ENCODE assay signal across 1 cellular context in the genomic region with DNA sequence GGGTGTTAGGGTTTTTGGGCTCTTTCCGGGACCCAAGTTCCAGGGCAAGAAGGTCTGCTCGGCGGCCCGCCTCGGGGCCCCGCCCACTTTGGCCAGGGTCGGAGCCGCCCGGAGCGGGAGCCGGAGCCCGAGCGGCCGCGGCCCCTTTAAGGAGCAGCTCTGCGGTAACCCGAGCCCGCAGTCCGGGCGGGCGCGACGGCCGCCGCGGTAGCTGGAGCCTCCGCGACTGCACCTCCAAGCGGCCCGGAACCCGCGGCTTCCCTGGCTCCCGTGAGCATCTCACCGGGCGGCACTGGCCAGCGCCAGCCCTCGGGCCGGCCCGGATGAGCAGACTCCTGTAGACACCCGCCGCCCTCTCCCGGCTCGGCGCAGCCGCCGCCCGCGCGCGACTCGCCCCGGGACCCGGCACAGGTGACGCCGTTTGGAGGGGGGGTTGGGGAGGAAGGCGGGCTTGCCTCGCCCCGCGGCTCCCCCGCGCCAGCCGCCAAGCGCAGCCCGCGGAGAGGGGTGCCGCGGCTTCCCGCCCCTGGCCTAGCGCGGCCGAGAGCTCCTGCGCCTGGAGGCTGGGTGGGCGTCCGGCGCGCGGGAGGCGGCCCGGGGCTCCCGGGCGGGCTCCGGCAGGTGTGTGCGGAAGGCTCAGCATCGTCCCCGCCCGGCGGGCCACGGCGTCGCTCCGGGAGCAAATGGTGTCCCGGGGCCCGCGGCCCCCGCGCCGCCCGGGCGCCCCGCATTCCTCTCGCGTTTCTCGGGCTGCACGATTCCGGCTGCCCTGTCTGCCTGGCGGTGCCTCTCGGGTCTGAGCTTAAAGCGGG.
TF ChIP-seq lines count a peak whose summit lies in the region.

A gene with protein sequence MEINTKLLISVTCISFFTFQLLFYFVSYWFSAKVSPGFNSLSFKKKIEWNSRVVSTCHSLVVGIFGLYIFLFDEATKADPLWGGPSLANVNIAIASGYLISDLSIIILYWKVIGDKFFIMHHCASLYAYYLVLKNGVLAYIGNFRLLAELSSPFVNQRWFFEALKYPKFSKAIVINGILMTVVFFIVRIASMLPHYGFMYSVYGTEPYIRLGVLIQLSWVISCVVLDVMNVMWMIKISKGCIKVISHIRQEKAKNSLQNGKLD (plus strand): TSS at position 149 of the 812 bp plus-strand sequence. CDS start 26,547 bp downstream, outside the sequence.

TF ChIP-seq in H1, 55 proteins besides CTCF, POLR2A, EP300 and RAD21:
- TF ChIP-seq TCF12 (IDR thresholded peaks at IDR 0.05; ENCODE audit: low read depth, low read length), result no peak
- TF ChIP-seq SIN3A (conservative IDR thresholded peaks at IDR 0.05 in 1 of 2, IDR thresholded peaks at IDR 0.05 in 1 of 2; ENCODE audit: low read depth in 1 of 2, low read length in 2 of 2), result no peak
- no peak for TF ChIP-seq CHD1 (IDR thresholded peaks at IDR 0.05; ENCODE audit: low read depth, low read length)
- TF ChIP-seq TAF1 (IDR thresholded peaks at IDR 0.05; ENCODE audit: low read depth, low read length), result peak; percentile 34; the same call in 1 of the 2 replicates
- TF ChIP-seq HDAC2 (IDR thresholded peaks at IDR 0.05; ENCODE audit: borderline replicate concordance in 1 of 2, low read depth in 2 of 2, low read length in 2 of 2), result 0 out of 4 replicates have a peak, but pooled peaks of 1 of the 2 experiments have one; percentile 40
- no peak for TF ChIP-seq MAFK (IDR thresholded peaks at IDR 0.05; ENCODE audit: low read depth, low read length)
- TF ChIP-seq SP1 (IDR thresholded peaks at IDR 0.05; ENCODE audit: low read depth, low read length), result no peak
- TF ChIP-seq SP2 (IDR thresholded peaks at IDR 0.05; ENCODE audit: low read length), result no peak
- TF ChIP-seq HDAC6 (IDR thresholded peaks at IDR 0.05; ENCODE audit: low read depth, low read length), result no peak
- no peak for TF ChIP-seq MAX (IDR thresholded peaks at IDR 0.05)
- no peak for TF ChIP-seq KDM1A (IDR thresholded peaks at IDR 0.05; ENCODE audit: borderline replicate concordance, low read length)
- no peak for TF ChIP-seq BACH1 (IDR thresholded peaks at IDR 0.05; ENCODE audit: low read length)
- TF ChIP-seq CEBPB (IDR thresholded peaks at IDR 0.05; ENCODE audit: low read depth, low read length), result no peak
- TF ChIP-seq CBX8 (IDR thresholded peaks at IDR 0.05; ENCODE audit: borderline replicate concordance, low read depth, low read length), result no peak
- no peak for TF ChIP-seq SRF (IDR thresholded peaks at IDR 0.05; ENCODE audit: low read depth, low read length)
- TF ChIP-seq CTBP2 (IDR thresholded peaks at IDR 0.05; ENCODE audit: borderline replicate concordance, insufficient read depth, insufficient read length, low read length), result no peak
- no peak for TF ChIP-seq NANOG (IDR thresholded peaks at IDR 0.05; ENCODE audit: insufficient read depth, low read depth, low read length, poor library complexity, severe bottlenecking)
- TF ChIP-seq CREB1 (IDR thresholded peaks at IDR 0.05), result no peak
- TF ChIP-seq KDM5A (IDR thresholded peaks at IDR 0.05; ENCODE audit: low read length), result no peak
- no peak for TF ChIP-seq POU5F1 (IDR thresholded peaks at IDR 0.05; ENCODE audit: low read depth, low read length)
- no peak for TF ChIP-seq RXRA (IDR thresholded peaks at IDR 0.05; ENCODE audit: insufficient read depth, low read depth, low read length)
- no peak for TF ChIP-seq RFX5 (IDR thresholded peaks at IDR 0.05; ENCODE audit: borderline replicate concordance, low read depth, low read length)
- peak; percentile 89 for TF ChIP-seq ASH2L (IDR thresholded peaks at IDR 0.05; ENCODE audit: low read length)
- no peak for TF ChIP-seq CBX5 (IDR thresholded peaks at IDR 0.05; ENCODE audit: low read depth, low read length)
- peak; percentile 66 for TF ChIP-seq PHF8 (conservative IDR thresholded peaks at IDR 0.05; ENCODE audit: low read depth, low read length)
- TF ChIP-seq SIX5 (IDR thresholded peaks at IDR 0.05; ENCODE audit: low read depth, low read length), result no peak
- TF ChIP-seq TEAD4 (IDR thresholded peaks at IDR 0.05; ENCODE audit: low read depth, low read length), result 0 out of 2 replicates have a peak, but pooled peaks have one; percentile 20
- TF ChIP-seq, protein P1, sequence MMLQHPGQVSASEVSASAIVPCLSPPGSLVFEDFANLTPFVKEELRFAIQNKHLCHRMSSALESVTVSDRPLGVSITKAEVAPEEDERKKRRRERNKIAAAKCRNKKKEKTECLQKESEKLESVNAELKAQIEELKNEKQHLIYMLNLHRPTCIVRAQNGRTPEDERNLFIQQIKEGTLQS (IDR thresholded peaks at IDR 0.05; ENCODE audit: insufficient read depth, low read depth, low read length), result no peak
- TF ChIP-seq YY1 (IDR thresholded peaks at IDR 0.05; ENCODE audit: low read depth, low read length), result no peak
- no peak for TF ChIP-seq USF2 (IDR thresholded peaks at IDR 0.05; ENCODE audit: low read length)
- TF ChIP-seq RBBP5 (IDR thresholded peaks at IDR 0.05; ENCODE audit: borderline replicate concordance, low read depth, low read length), result peak; percentile 65; the same call in 1 of the 2 replicates
- no peak for TF ChIP-seq SAP30 (IDR thresholded peaks at IDR 0.05; ENCODE audit: insufficient read depth, insufficient replicate concordance, low read length)
- no peak for TF ChIP-seq GABPA (IDR thresholded peaks at IDR 0.05; ENCODE audit: borderline replicate concordance, insufficient read depth, low read length)
- no peak for TF ChIP-seq EZH2 (IDR thresholded peaks at IDR 0.05; ENCODE audit: low read depth, low read length, severe bottlenecking)
- no peak for TF ChIP-seq FOSL1 (IDR thresholded peaks at IDR 0.05; ENCODE audit: insufficient read depth, low read depth, low read length)
- TF ChIP-seq GTF2F1 (IDR thresholded peaks at IDR 0.05; ENCODE audit: borderline replicate concordance, low read depth, low read length), result no peak
- TF ChIP-seq EGR1 (IDR thresholded peaks at IDR 0.05; ENCODE audit: borderline replicate concordance, low read depth, low read length), result no peak
- no peak for TF ChIP-seq ZNF274 (IDR thresholded peaks at IDR 0.05; ENCODE audit: borderline replicate concordance, extremely low read depth, low read length)
- TF ChIP-seq TBP (IDR thresholded peaks at IDR 0.05; ENCODE audit: low read depth, low read length), result peak; percentile 59; the same call in 1 of the 2 replicates
- TF ChIP-seq KDM4A (IDR thresholded peaks at IDR 0.05; ENCODE audit: low read depth, low read length, severe bottlenecking), result peak; percentile 96
